ENCODE assay signal across 11 cellular contexts in the genomic region with DNA sequence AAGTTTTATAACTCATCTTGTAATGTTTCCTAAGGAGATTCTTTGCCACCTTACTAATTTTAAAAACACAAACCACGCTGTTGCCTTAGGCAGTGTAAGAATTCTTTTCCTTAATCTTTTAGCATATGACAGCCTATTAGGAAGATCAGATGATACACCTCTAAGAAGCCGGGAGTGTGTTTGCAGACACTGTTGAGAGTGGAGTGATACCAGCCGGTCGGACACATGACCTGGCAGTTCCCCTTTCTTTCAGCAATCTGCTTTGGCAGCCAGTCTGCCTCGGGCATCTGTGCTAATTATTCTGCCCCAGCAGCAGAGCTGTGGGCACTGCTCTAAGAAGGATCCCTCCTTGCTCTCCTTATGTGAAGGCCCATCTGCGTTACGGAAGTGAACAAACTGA. TPM values are rescaled to one million over a fixed set of nuclear protein-coding genes. Genes with fewer than 3 reads are reported as not detected.
A peak's percentile ranks its signal among the peaks of the same experiment; 100 is the strongest.
DNase-seq lines count a peak whose midpoint lies in the region; ATAC-seq and TF ChIP-seq lines count a peak whose summit lies in the region.
"Had no signal": no experiment of that assay in that cellular context is flagged by ENCODE, and none has a peak within 500 bp of the region (broad histone marks: within the 10 kb centered on the region; RNA-seq: fewer than 3 reads in every experiment).

No MANE protein-coding gene starts in this region.

- H3K27me3 ChIP-seq in right atrium auricular region = no peaks in the 10 kb centered on the region
- H3K27me3 ChIP-seq: ovary had no signal

- TF ChIP-seq POLR2A in GM18505 (IDR thresholded peaks at IDR 0.05; ENCODE audit: borderline replicate concordance, extremely low read depth, insufficient read depth, insufficient read length) = no peak

- no peak for ATAC-seq in GM18505 (IDR thresholded peaks at IDR 0.05; ENCODE audit: unreplicated experiment)
- no peak for ATAC-seq in HG03565 (IDR thresholded peaks at IDR 0.05; ENCODE audit: unreplicated experiment)
- no peak for ATAC-seq in GM18873 (IDR thresholded peaks at IDR 0.05; ENCODE audit: low FRiP score, unreplicated experiment)
- no peak for ATAC-seq in GM21515 (IDR thresholded peaks at IDR 0.05; ENCODE audit: unreplicated experiment)
- ATAC-seq: activated CD4-positive, alpha-beta T cell treated with anti-CD3 and anti-CD28 coated beads for 36 hours had no signal

- H3K27ac ChIP-seq in 22Rv1 = peak overlapping the region; percentile 37
- peak overlapping the region; percentile 85 for H3K27ac ChIP-seq in VCaP
- peak overlapping the region; percentile 38 to 79 for H3K27ac ChIP-seq in right atrium auricular region
- H3K27ac ChIP-seq: ovary had no signal

- H3K4me1 ChIP-seq in right atrium auricular region = peaks cover 0 to 3% of the 10 kb centered on the region in 2 donors

- DNase-seq in NCI-H1092 (lab: John Stamatoyannopoulos, UW) (peak; percentile 35), right atrium auricular region (ENCODE audit: low spot score) (no peak)
- DNase-seq: activated CD4-positive, alpha-beta T cell treated with anti-CD3 and anti-CD28 coated beads for 36 hours; NCI-H187; ovary had no signal

- H3K4me3 ChIP-seq in right atrium auricular region = no peak overlapping the region
- H3K4me3 ChIP-seq: ovary had no signal

- TF ChIP-seq CTCF in 22Rv1 (IDR thresholded peaks at IDR 0.05) (no peak), VCaP (conservative IDR thresholded peaks at IDR 0.05) (no peak), right atrium auricular region (IDR thresholded peaks at IDR 0.05) (no peak)

- H3K36me3 ChIP-seq in right atrium auricular region = no peaks in the 10 kb centered on the region
- H3K36me3 ChIP-seq: ovary had no signal

- H3K9me3 ChIP-seq in right atrium auricular region = no peaks in the 10 kb centered on the region
- H3K9me3 ChIP-seq: ovary had no signal

RNA-seq across cellular contexts. Expression of gene PLCB4, which starts 50.9 kb away (rescaled TPM):
- 10 to 100 TPM; 14.3 to 32.4 TPM for total RNA-seq in right atrium auricular region
